14 cellular contexts compared by ENCODE assay signal in genomic region chr3:111315911-111316310, GRCh38.
DNase-seq lines count a peak whose midpoint lies in the region; ATAC-seq and TF ChIP-seq lines count a peak whose summit lies in the region.
"Had no signal": no experiment of that assay in that cellular context is flagged by ENCODE, and none has a peak within 500 bp of the region (broad histone marks: within the 10 kb centered on the region; RNA-seq: fewer than 3 reads in every experiment).

No MANE protein-coding gene starts in this region.

- no peaks in the 10 kb centered on the region for H3K79me2 ChIP-seq in PC-9 (ENCODE audit: low read depth)

- H3F3A ChIP-seq in PC-9 (ENCODE audit: insufficient read depth, low read depth): no peaks in the 10 kb centered on the region

- no peak overlapping the region for H3K4me3 ChIP-seq in HAP-1
- H3K4me3 ChIP-seq in PC-9: no peak overlapping the region
- no peak overlapping the region for H3K4me3 ChIP-seq in fibroblast of pulmonary artery (replicated peaks; ENCODE audit: low read depth, low read length)
- H3K4me3 ChIP-seq: thyroid gland had no signal

- DNase-seq in A172 (ENCODE audit: low spot score): peak; percentile 15
- peak; percentile 39 to 77 for DNase-seq in HAP-1 (ENCODE audit: low spot score in 2 of 2)
- DNase-seq in PC-9: peak; percentile 12 to 41
- peak; percentile 47 for DNase-seq in fibroblast of pulmonary artery (ENCODE audit: low read depth)
- DNase-seq in NCI-H1436 treated with DMSO at 0.1 percent for 48 hours (lab: John Stamatoyannopoulos, UW): no peak
- no peak for DNase-seq in OCI-M1 (lab: John Stamatoyannopoulos, UW)
- DNase-seq in effector memory CD8-positive, alpha-beta T cell: no peak
- DNase-seq: activated naive CD8-positive, alpha-beta T cell treated with anti-CD3 and anti-CD28 coated beads, Interleukin-2, amount 10 ng/mL, durations not matched to agents 7 days and 5 days; AML-193; effector memory CD4-positive, alpha-beta T cell; GDM1; T-helper 9 cell; thyroid gland had no signal

- no peaks in the 10 kb centered on the region for H3K9me2 ChIP-seq in PC-9 (ENCODE audit: insufficient read depth)

- H3K36me3 Mint-ChIP-seq in effector memory CD8-positive, alpha-beta T cell (ENCODE audit: insufficient read depth): peaks cover 4% of the 10 kb centered on the region

- H3K27me3 ChIP-seq in HAP-1 (ENCODE audit: low read depth) (no peaks in the 10 kb centered on the region), PC-9 (ENCODE audit: insufficient read depth, low read depth) (no peaks in the 10 kb centered on the region)
- H3K27me3 ChIP-seq: thyroid gland had no signal

- peaks cover 10 to 22% of the 10 kb centered on the region in 2 donors for H3K4me1 Mint-ChIP-seq in effector memory CD8-positive, alpha-beta T cell (ENCODE audit: low read depth in 2 of 2)

- no peak for ATAC-seq in GM21737 (IDR thresholded peaks at IDR 0.05; ENCODE audit: unreplicated experiment)
- ATAC-seq in effector memory CD8-positive, alpha-beta T cell (replicated peaks): no peak

- H3K36me3 ChIP-seq in HAP-1 (replicated peaks) (no peaks in the 10 kb centered on the region), PC-9 (ENCODE audit: low read depth) (no peaks in the 10 kb centered on the region)
- H3K36me3 ChIP-seq: thyroid gland had no signal

- peaks cover 8% of the 10 kb centered on the region; the same call in 1 of the 2 replicates for H3K4me1 ChIP-seq in HAP-1
- peaks cover 4% of the 10 kb centered on the region; the same call in 1 of the 2 replicates for H3K4me1 ChIP-seq in PC-9 (replicated peaks; ENCODE audit: insufficient read depth)
- H3K4me1 ChIP-seq: thyroid gland had no signal

- no peaks in the 10 kb centered on the region for H4K20me1 ChIP-seq in PC-9 (ENCODE audit: insufficient read depth)

- H3K9me3 Mint-ChIP-seq in effector memory CD8-positive, alpha-beta T cell: no peaks in the 10 kb centered on the region

- CTCF ChIA-PET in PC-9 (lab: Charles Lee): no interaction called here

- no peak overlapping the region for H3K27ac Mint-ChIP-seq in effector memory CD8-positive, alpha-beta T cell
- H3K27ac Mint-ChIP-seq: activated naive CD8-positive, alpha-beta T cell treated with anti-CD3 and anti-CD28 coated beads, Interleukin-2, amount 10 ng/mL, durations not matched to agents 7 days and 5 days had no signal

- intact Hi-C loops in PC-9 (cut with micrococcal nuclease; ENCODE audit: unreplicated experiment): no loop called here

- TF ChIP-seq CTCF in PC-9 (conservative IDR thresholded peaks at IDR 0.05) (no peak), fibroblast of pulmonary artery (IDR thresholded peaks at IDR 0.05; ENCODE audit: low read length, missing control alignments) (no peak)

- no peak overlapping the region for H2AFZ ChIP-seq in PC-9

- no TSS peak for BruUV-seq in PC-9 (replicated peaks; lab: Mats Ljungman, UMichigan)

- in situ Hi-C loops in HAP-1 (cut with MboI; ENCODE audit: low sequenced_read_pairs): no loop called here

- H3K4me2 ChIP-seq in PC-9: no peak overlapping the region

- POLR2A ChIA-PET in PC-9 (lab: Charles Lee; ENCODE audit: unreplicated experiment): interaction anchor here (0.6 kb wide), 1 partner anchor 309 kb away, joined by 6 read pairs; no protein-coding TSS in a partner anchor

- H3K9me3 ChIP-seq in HAP-1 (no peaks in the 10 kb centered on the region), PC-9 (ENCODE audit: insufficient read depth, low read depth) (no peaks in the 10 kb centered on the region)
- H3K9me3 ChIP-seq: thyroid gland had no signal

- no peak overlapping the region for H3K4me3 Mint-ChIP-seq in effector memory CD8-positive, alpha-beta T cell
- H3K4me3 Mint-ChIP-seq: activated naive CD8-positive, alpha-beta T cell treated with anti-CD3 and anti-CD28 coated beads, Interleukin-2, amount 10 ng/mL, durations not matched to agents 7 days and 5 days had no signal

- H3K27me3 Mint-ChIP-seq in effector memory CD8-positive, alpha-beta T cell: no peaks in the 10 kb centered on the region
- H3K27me3 Mint-ChIP-seq: activated naive CD8-positive, alpha-beta T cell treated with anti-CD3 and anti-CD28 coated beads, Interleukin-2, amount 10 ng/mL, durations not matched to agents 7 days and 5 days had no signal

- H3K27ac ChIP-seq in PC-9: no peak overlapping the region
- H3K27ac ChIP-seq: thyroid gland had no signal

Comparison
In these comparisons a context has a peak if more than half of its experiments do, and no peak if none do; other contexts are left out.
1. DNase-seq: peak in A172 (single experiment), HAP-1 (2 of 2), PC-9 (2 of 2) and fibroblast of pulmonary artery (single experiment); none in NCI-H1436 treated with DMSO at 0.1 percent for 48 hours (single experiment), OCI-M1 (single experiment) and effector memory CD8-positive, alpha-beta T cell (0 of 3).